ENCODE assay signal across 16 cellular contexts in genomic region chr3:115999598-115999997, GRCh38.
DNase-seq lines count a peak whose midpoint lies in the region; ATAC-seq, FAIRE-seq and TF ChIP-seq lines count a peak whose summit lies in the region.
"Had no signal": no experiment of that assay in that cellular context is flagged by ENCODE, and none has a peak within 500 bp of the region (broad histone marks: within the 10 kb centered on the region; RNA-seq: fewer than 3 reads in every experiment).

No MANE protein-coding gene starts in this region.

- H3K4me2 ChIP-seq in A549: peak overlapping the region; percentile 55; the same call in 2 of the 3 replicates

- H3K4me1 ChIP-seq in A549 (peaks cover 20% of the 10 kb centered on the region), SJCRH30 (peaks cover 12% of the 10 kb centered on the region)
- H3K4me1 ChIP-seq: transverse colon had no signal

- no peaks in the 10 kb centered on the region for H3K36me3 ChIP-seq in SJCRH30
- H3K36me3 ChIP-seq: transverse colon had no signal

- peak in 1 of 2 experiments; percentile 21; a peak in 3 of 6 replicates for ATAC-seq in A549
- peak; percentile 37 for ATAC-seq in GM21360 (IDR thresholded peaks at IDR 0.05; ENCODE audit: unreplicated experiment)
- ATAC-seq in GM19452 (IDR thresholded peaks at IDR 0.05; ENCODE audit: unreplicated experiment): no peak

- intact Hi-C loops in activated CD4-positive, alpha-beta T cell treated with anti-CD3 and anti-CD28 coated beads, Interleukin-2, amount 10 ng/mL, durations not matched to agents 24 days and 14 days (cut with micrococcal nuclease): no loop called here

- H3K4me3 ChIP-seq in A549: no peak overlapping the region
- no peak overlapping the region for H3K4me3 ChIP-seq in SJCRH30
- H3K4me3 ChIP-seq: transverse colon had no signal

- H3K27ac Mint-ChIP-seq in glutamatergic neuron (ENCODE audit: unreplicated experiment): peak overlapping the region; percentile 96
- H3K27ac Mint-ChIP-seq in activated CD4-positive, alpha-beta T cell treated with anti-CD3 and anti-CD28 coated beads, Interleukin-2, amount 10 ng/mL, durations not matched to agents 24 days and 14 days: no peak overlapping the region
- H3K27ac Mint-ChIP-seq: activated B cell treated with CpG ODN at 0.5 μM for 24 hours, memory B cell had no signal

- TF ChIP-seq EP300 in A549 (IDR thresholded peaks at IDR 0.05): no peak

- peak overlapping the region; percentile 70 to 80 for H3K27ac ChIP-seq in A549
- H3K27ac ChIP-seq in SJCRH30: peak overlapping the region; percentile 34
- H3K27ac ChIP-seq: transverse colon had no signal

- FAIRE-seq in A549 (lab: Jason Lieb, UNC): no peak
- FAIRE-seq: GM19239 had no signal

- no peaks in the 10 kb centered on the region for H3K36me3 Mint-ChIP-seq in glutamatergic neuron (ENCODE audit: unreplicated experiment)
- H3K36me3 Mint-ChIP-seq in activated CD4-positive, alpha-beta T cell treated with anti-CD3 and anti-CD28 coated beads, Interleukin-2, amount 10 ng/mL, durations not matched to agents 24 days and 14 days (ENCODE audit: low read depth): no peaks in the 10 kb centered on the region
- H3K36me3 Mint-ChIP-seq: memory B cell had no signal

- 87% methylated on average over 4 of the region's 4 CpGs for WGBS in A549 (ENCODE audit: missing lambda C conversion rate)

- CTCF ChIA-PET in A549 (lab: Yijun Ruan, JAX): no interaction called here

- DNase-seq in A549 (ENCODE audit: low read depth in 1 of 2, low spot score in 1 of 2): no peak
- DNase-seq in SJCRH30: peak; percentile 61 to 68
- DNase-seq in glutamatergic neuron: peak; percentile 65
- no peak for DNase-seq in RPMI8226
- no peak for DNase-seq in activated CD4-positive, alpha-beta T cell treated with anti-CD3 and anti-CD28 coated beads, Interleukin-2, amount 10 ng/mL, durations not matched to agents 24 days and 14 days
- no peak for DNase-seq in activated effector memory CD4-positive, alpha-beta T cell treated with Interleukin-2 at 50 U/mL for 16 hours
- DNase-seq: activated B cell treated with CpG ODN at 0.5 μM for 24 hours; activated CD8-positive, alpha-beta memory T cell treated with anti-CD3 and anti-CD28 coated beads, Interleukin-2, amount 50 U/mL, for 4 hours; DMS153; KG1; NCI-H187 treated with DMSO at 0.1 percent for 48 hours; transverse colon had no signal

- TF ChIP-seq CTCF in A549 (IDR thresholded peaks at IDR 0.05) (no peak), glutamatergic neuron (IDR thresholded peaks at IDR 0.05; ENCODE audit: partially characterized antibody, unreplicated experiment) (no peak)

- peaks cover 7% of the 10 kb centered on the region for H3K27me3 Mint-ChIP-seq in glutamatergic neuron (ENCODE audit: unreplicated experiment)
- no peaks in the 10 kb centered on the region for H3K27me3 Mint-ChIP-seq in activated CD4-positive, alpha-beta T cell treated with anti-CD3 and anti-CD28 coated beads, Interleukin-2, amount 10 ng/mL, durations not matched to agents 24 days and 14 days

- H3K4me3 Mint-ChIP-seq in glutamatergic neuron (ENCODE audit: unreplicated experiment): peak overlapping the region; percentile 74
- no peak overlapping the region for H3K4me3 Mint-ChIP-seq in activated CD4-positive, alpha-beta T cell treated with anti-CD3 and anti-CD28 coated beads, Interleukin-2, amount 10 ng/mL, durations not matched to agents 24 days and 14 days
- H3K4me3 Mint-ChIP-seq: activated B cell treated with CpG ODN at 0.5 μM for 24 hours, memory B cell had no signal

- peaks cover 9% of the 10 kb centered on the region for H3K9me3 Mint-ChIP-seq in glutamatergic neuron (ENCODE audit: unreplicated experiment)
- H3K9me3 Mint-ChIP-seq in activated CD4-positive, alpha-beta T cell treated with anti-CD3 and anti-CD28 coated beads, Interleukin-2, amount 10 ng/mL, durations not matched to agents 24 days and 14 days: no peaks in the 10 kb centered on the region
- H3K9me3 Mint-ChIP-seq: activated B cell treated with CpG ODN at 0.5 μM for 24 hours, memory B cell had no signal

- H3K4me1 Mint-ChIP-seq in glutamatergic neuron (ENCODE audit: low read depth, unreplicated experiment): peaks cover 51% of the 10 kb centered on the region
- H3K4me1 Mint-ChIP-seq in activated CD4-positive, alpha-beta T cell treated with anti-CD3 and anti-CD28 coated beads, Interleukin-2, amount 10 ng/mL, durations not matched to agents 24 days and 14 days: no peaks in the 10 kb centered on the region
- H3K4me1 Mint-ChIP-seq: activated B cell treated with CpG ODN at 0.5 μM for 24 hours, memory B cell had no signal

- no peaks in the 10 kb centered on the region for H3K27me3 ChIP-seq in SJCRH30
- H3K27me3 ChIP-seq: transverse colon had no signal

- no peak for TF ChIP-seq RAD21 in A549 (conservative IDR thresholded peaks at IDR 0.05 in 1 of 2, IDR thresholded peaks at IDR 0.05 in 1 of 2)

- H3K9me3 ChIP-seq in A549: no peaks in the 10 kb centered on the region
- no peaks in the 10 kb centered on the region for H3K9me3 ChIP-seq in SJCRH30 (replicated peaks)
- H3K9me3 ChIP-seq: transverse colon had no signal

- POLR2A ChIA-PET in A549 (lab: Yijun Ruan, JAX): no interaction called here

- TF ChIP-seq POLR2A in A549 (IDR thresholded peaks at IDR 0.05; ENCODE audit: low read length): no peak

TF ChIP-seq in A549, 52 proteins besides CTCF, POLR2A, EP300 and RAD21:
- TF ChIP-seq MYC (IDR thresholded peaks at IDR 0.05; ENCODE audit: borderline replicate concordance, low read length): no peak
TF ChIP-seq in A549: peak in this region for 0.

Comparison
In these comparisons a context has a peak if more than half of its experiments do, and no peak if none do; other contexts are left out.
1. DNase-seq: peak in SJCRH30 (2 of 2) and glutamatergic neuron (single experiment); none in A549 (0 of 2), RPMI8226 (single experiment), activated CD4-positive, alpha-beta T cell treated with anti-CD3 and anti-CD28 coated beads, Interleukin-2, amount 10 ng/mL, durations not matched to agents 24 days and 14 days (single experiment) and activated effector memory CD4-positive, alpha-beta T cell treated with Interleukin-2 at 50 U/mL for 16 hours (single experiment).